Comparison of ENCODE assay signal across 17 cellular contexts in genomic region chr1:174284052-174284451, GRCh38.
DNase-seq lines count a peak whose midpoint lies in the region; ATAC-seq and TF ChIP-seq lines count a peak whose summit lies in the region.
"Had no signal": no experiment of that assay in that cellular context is flagged by ENCODE, and none has a peak within 500 bp of the region (broad histone marks: within the 10 kb centered on the region; RNA-seq: fewer than 3 reads in every experiment).

No MANE protein-coding gene starts in this region.

- POLR2A ChIA-PET in activated CD8-positive, alpha-beta T cell treated with anti-CD3 and anti-CD28 coated beads for 36 hours (lab: Charles Lee) = no interaction called here
- POLR2A ChIA-PET in activated CD8-positive, alpha-beta T cell treated with anti-CD3 and anti-CD28 coated beads, Interleukin-2, amount 10 ng/mL, durations not matched to agents 7 days and 5 days (lab: Charles Lee) = no interaction called here

- no peak overlapping the region for H3K27ac Mint-ChIP-seq in activated CD8-positive, alpha-beta T cell treated with anti-CD3 and anti-CD28 coated beads for 36 hours
- H3K27ac Mint-ChIP-seq in activated CD8-positive, alpha-beta T cell treated with anti-CD3 and anti-CD28 coated beads, Interleukin-2, amount 10 ng/mL, durations not matched to agents 7 days and 5 days = no peak overlapping the region
- peak overlapping the region in 1 of 2 donors; percentile 12 for H3K27ac Mint-ChIP-seq in activated naive CD4-positive, alpha-beta T cell treated with anti-CD3 and anti-CD28 coated beads, Interleukin-2, amount 50 U/mL, for 72 hours
- no peak overlapping the region for H3K27ac Mint-ChIP-seq in activated naive CD4-positive, alpha-beta T cell treated with anti-CD3 and anti-CD28 coated beads, Interleukin-2, amount 10 ng/mL, durations not matched to agents 7 days and 5 days
- H3K27ac Mint-ChIP-seq in memory B cell = peak overlapping the region; percentile 43
- H3K27ac Mint-ChIP-seq in stimulated activated naive CD8-positive, alpha-beta T cell treated with anti-CD3 and anti-CD28 coated beads, Interleukin-15, amount 100 ng/mL, for 72 hours = no peak overlapping the region
- H3K27ac Mint-ChIP-seq: GM23338 had no signal

- in situ Hi-C loops in transverse colon (cut with MboI; ENCODE audit: low pct_ligation_motif_present in 1 of 4, low pct_unique_long_range_greater_than_20kb in 1 of 4, low sequenced_read_pairs in 3 of 4) = no loop called here

- peak; percentile 45 for ATAC-seq in activated CD8-positive, alpha-beta T cell treated with anti-CD3 and anti-CD28 coated beads for 36 hours
- ATAC-seq in activated CD8-positive, alpha-beta T cell treated with anti-CD3 and anti-CD28 coated beads, Interleukin-2, amount 10 ng/mL, durations not matched to agents 7 days and 5 days = no peak
- peak; percentile 39 to 89 for ATAC-seq in activated naive CD4-positive, alpha-beta T cell treated with anti-CD3 and anti-CD28 coated beads, Interleukin-2, amount 50 U/mL, for 72 hours
- ATAC-seq in memory B cell (ENCODE audit: low read depth) = no peak
- peak; percentile 53 for ATAC-seq in stimulated activated naive CD8-positive, alpha-beta T cell treated with anti-CD3 and anti-CD28 coated beads, Interleukin-15, amount 100 ng/mL, for 72 hours
- ATAC-seq in psoas muscle = no peak
- ATAC-seq: GM23338 had no signal

- H3K36me3 Mint-ChIP-seq in activated CD8-positive, alpha-beta T cell treated with anti-CD3 and anti-CD28 coated beads for 36 hours (ENCODE audit: low read depth) = peaks cover 67% of the 10 kb centered on the region
- peaks cover 50% of the 10 kb centered on the region for H3K36me3 Mint-ChIP-seq in activated CD8-positive, alpha-beta T cell treated with anti-CD3 and anti-CD28 coated beads, Interleukin-2, amount 10 ng/mL, durations not matched to agents 7 days and 5 days (ENCODE audit: low read depth)
- peaks cover 52 to 56% of the 10 kb centered on the region in 2 donors for H3K36me3 Mint-ChIP-seq in activated naive CD4-positive, alpha-beta T cell treated with anti-CD3 and anti-CD28 coated beads, Interleukin-2, amount 50 U/mL, for 72 hours
- H3K36me3 Mint-ChIP-seq in activated naive CD4-positive, alpha-beta T cell treated with anti-CD3 and anti-CD28 coated beads, Interleukin-2, amount 10 ng/mL, durations not matched to agents 7 days and 5 days = peaks cover 46% of the 10 kb centered on the region
- peaks cover 74% of the 10 kb centered on the region for H3K36me3 Mint-ChIP-seq in memory B cell

- TF ChIP-seq CTCF in activated CD8-positive, alpha-beta T cell treated with anti-CD3 and anti-CD28 coated beads for 36 hours (IDR thresholded peaks at IDR 0.05) = no peak
- TF ChIP-seq CTCF in transverse colon (IDR thresholded peaks at IDR 0.05) (no peak), psoas muscle (IDR thresholded peaks at IDR 0.05) (no peak)

- TF ChIP-seq POLR2A in transverse colon (IDR thresholded peaks at IDR 0.05) = no peak

- CTCF ChIA-PET in activated CD8-positive, alpha-beta T cell treated with anti-CD3 and anti-CD28 coated beads for 36 hours (lab: Charles Lee) = interaction anchor here (1.2 kb wide), 1 partner anchor 22 kb away, joined by 6 read pairs; no protein-coding TSS in a partner anchor
- CTCF ChIA-PET in activated CD8-positive, alpha-beta T cell treated with anti-CD3 and anti-CD28 coated beads, Interleukin-2, amount 10 ng/mL, durations not matched to agents 7 days and 5 days (lab: Charles Lee) = interaction anchor here (1.4 kb wide), 1 partner anchor 22 kb away, joined by 7 read pairs; no protein-coding TSS in a partner anchor
- CTCF ChIA-PET in activated naive CD4-positive, alpha-beta T cell treated with anti-CD3 and anti-CD28 coated beads, Interleukin-2, amount 10 ng/mL, durations not matched to agents 7 days and 5 days (lab: Charles Lee) = interaction anchor here (1.1 kb wide), 1 partner anchor 21 kb away, joined by 3 read pairs; no protein-coding TSS in a partner anchor

- 89 to 97% methylated on average over 2 of the region's 2 CpGs for WGBS in transverse colon (ENCODE audit: low coverage in 1 of 2), 2 donors
- 95 to 100% (median 97%) methylated on average over 2 of the region's 2 CpGs for WGBS in psoas muscle, 3 donors

- no peak overlapping the region for H3K4me3 Mint-ChIP-seq in activated CD8-positive, alpha-beta T cell treated with anti-CD3 and anti-CD28 coated beads for 36 hours
- H3K4me3 Mint-ChIP-seq in activated CD8-positive, alpha-beta T cell treated with anti-CD3 and anti-CD28 coated beads, Interleukin-2, amount 10 ng/mL, durations not matched to agents 7 days and 5 days = no peak overlapping the region
- H3K4me3 Mint-ChIP-seq in activated naive CD4-positive, alpha-beta T cell treated with anti-CD3 and anti-CD28 coated beads, Interleukin-2, amount 10 ng/mL, durations not matched to agents 7 days and 5 days = no peak overlapping the region
- H3K4me3 Mint-ChIP-seq in memory B cell = no peak overlapping the region
- no peak overlapping the region for H3K4me3 Mint-ChIP-seq in stimulated activated naive CD8-positive, alpha-beta T cell treated with anti-CD3 and anti-CD28 coated beads, Interleukin-15, amount 100 ng/mL, for 72 hours
- H3K4me3 Mint-ChIP-seq: CD4-positive, CD25-positive, alpha-beta regulatory T cell; CD8-positive, alpha-beta memory T cell; GM23338 had no signal

- H3K36me3 ChIP-seq in transverse colon = peaks cover 0 to 17% (median 4%) of the 10 kb centered on the region in 4 donors
- peaks cover 4 to 12% of the 10 kb centered on the region in 2 donors for H3K36me3 ChIP-seq in psoas muscle (ENCODE audit: insufficient read depth in 1 of 2, low read depth in 1 of 2)
- H3K36me3 ChIP-seq: BE2C had no signal

- H3K9me3 ChIP-seq in transverse colon = peaks cover 0 to 3% of the 10 kb centered on the region in 2 donors
- no peaks in the 10 kb centered on the region for H3K9me3 ChIP-seq in psoas muscle
- H3K9me3 ChIP-seq: BE2C had no signal

- H3K4me3 ChIP-seq in transverse colon (no peak overlapping the region), psoas muscle (no peak overlapping the region)
- H3K4me3 ChIP-seq: GM23338 had no signal

- no peaks in the 10 kb centered on the region for H3K27me3 Mint-ChIP-seq in activated CD8-positive, alpha-beta T cell treated with anti-CD3 and anti-CD28 coated beads for 36 hours
- H3K27me3 Mint-ChIP-seq in activated CD8-positive, alpha-beta T cell treated with anti-CD3 and anti-CD28 coated beads, Interleukin-2, amount 10 ng/mL, durations not matched to agents 7 days and 5 days (ENCODE audit: low read depth) = no peaks in the 10 kb centered on the region
- no peaks in the 10 kb centered on the region for H3K27me3 Mint-ChIP-seq in activated naive CD4-positive, alpha-beta T cell treated with anti-CD3 and anti-CD28 coated beads, Interleukin-2, amount 10 ng/mL, durations not matched to agents 7 days and 5 days
- H3K27me3 Mint-ChIP-seq in memory B cell = no peaks in the 10 kb centered on the region
- H3K27me3 Mint-ChIP-seq in stimulated activated naive CD8-positive, alpha-beta T cell treated with anti-CD3 and anti-CD28 coated beads, Interleukin-15, amount 100 ng/mL, for 72 hours = no peaks in the 10 kb centered on the region
- H3K27me3 Mint-ChIP-seq: CD4-positive, CD25-positive, alpha-beta regulatory T cell; CD8-positive, alpha-beta memory T cell had no signal

- H3K9me3 Mint-ChIP-seq in activated CD8-positive, alpha-beta T cell treated with anti-CD3 and anti-CD28 coated beads for 36 hours = peaks cover 6% of the 10 kb centered on the region
- peaks cover 16% of the 10 kb centered on the region for H3K9me3 Mint-ChIP-seq in activated CD8-positive, alpha-beta T cell treated with anti-CD3 and anti-CD28 coated beads, Interleukin-2, amount 10 ng/mL, durations not matched to agents 7 days and 5 days (ENCODE audit: insufficient read depth)
- H3K9me3 Mint-ChIP-seq in activated naive CD4-positive, alpha-beta T cell treated with anti-CD3 and anti-CD28 coated beads, Interleukin-2, amount 50 U/mL, for 72 hours = peaks cover 0 to 5% of the 10 kb centered on the region in 2 donors
- peaks cover 6% of the 10 kb centered on the region for H3K9me3 Mint-ChIP-seq in activated naive CD4-positive, alpha-beta T cell treated with anti-CD3 and anti-CD28 coated beads, Interleukin-2, amount 10 ng/mL, durations not matched to agents 7 days and 5 days
- H3K9me3 Mint-ChIP-seq in memory B cell = peaks cover 10% of the 10 kb centered on the region
- H3K9me3 Mint-ChIP-seq in stimulated activated naive CD8-positive, alpha-beta T cell treated with anti-CD3 and anti-CD28 coated beads, Interleukin-15, amount 100 ng/mL, for 72 hours = peaks cover 13 to 27% of the 10 kb centered on the region in 2 donors
- H3K9me3 Mint-ChIP-seq: GM23338 had no signal

- H3K27me3 ChIP-seq in transverse colon = no peaks in the 10 kb centered on the region
- no peaks in the 10 kb centered on the region for H3K27me3 ChIP-seq in psoas muscle (ENCODE audit: insufficient read depth in 3 of 3, low read length in 2 of 3)
- H3K27me3 ChIP-seq: BE2C had no signal

- H3K27ac ChIP-seq in transverse colon (no peak overlapping the region), psoas muscle (no peak overlapping the region)

- H3K4me1 Mint-ChIP-seq in activated CD8-positive, alpha-beta T cell treated with anti-CD3 and anti-CD28 coated beads for 36 hours (ENCODE audit: low read depth) = peaks cover 8% of the 10 kb centered on the region
- H3K4me1 Mint-ChIP-seq in activated CD8-positive, alpha-beta T cell treated with anti-CD3 and anti-CD28 coated beads, Interleukin-2, amount 10 ng/mL, durations not matched to agents 7 days and 5 days (ENCODE audit: low read depth) = no peaks in the 10 kb centered on the region
- no peaks in the 10 kb centered on the region for H3K4me1 Mint-ChIP-seq in activated naive CD4-positive, alpha-beta T cell treated with anti-CD3 and anti-CD28 coated beads, Interleukin-2, amount 10 ng/mL, durations not matched to agents 7 days and 5 days
- H3K4me1 Mint-ChIP-seq in memory B cell = peaks cover 2% of the 10 kb centered on the region
- H3K4me1 Mint-ChIP-seq in stimulated activated naive CD8-positive, alpha-beta T cell treated with anti-CD3 and anti-CD28 coated beads, Interleukin-15, amount 100 ng/mL, for 72 hours = peaks cover 7% of the 10 kb centered on the region
- H3K4me1 Mint-ChIP-seq: GM23338 had no signal

- H3K4me1 ChIP-seq in transverse colon = no peaks in the 10 kb centered on the region
- H3K4me1 ChIP-seq in psoas muscle = no peaks in the 10 kb centered on the region
- H3K4me1 ChIP-seq: BE2C had no signal

- intact Hi-C loops in activated CD8-positive, alpha-beta T cell treated with anti-CD3 and anti-CD28 coated beads for 36 hours (cut with micrococcal nuclease) = no loop called here
- intact Hi-C loops in transverse colon (cut with DNase I; ENCODE audit: low total_unique reads) (no loop called here), psoas muscle (cut with DNase I) (no loop called here)

- DNase-seq in activated CD8-positive, alpha-beta T cell treated with anti-CD3 and anti-CD28 coated beads for 36 hours = peak; percentile 10
- DNase-seq in activated CD8-positive, alpha-beta T cell treated with anti-CD3 and anti-CD28 coated beads, Interleukin-2, amount 10 ng/mL, durations not matched to agents 7 days and 5 days = no peak
- no peak for DNase-seq in activated naive CD4-positive, alpha-beta T cell treated with anti-CD3 and anti-CD28 coated beads, Interleukin-2, amount 50 U/mL, for 72 hours (ENCODE audit: low spot score in 2 of 2)
- DNase-seq in activated naive CD4-positive, alpha-beta T cell treated with anti-CD3 and anti-CD28 coated beads, Interleukin-2, amount 10 ng/mL, durations not matched to agents 7 days and 5 days = no peak
- no peak for DNase-seq in memory B cell (ENCODE audit: low spot score in 2 of 2)
- no peak for DNase-seq in stimulated activated naive CD8-positive, alpha-beta T cell treated with anti-CD3 and anti-CD28 coated beads, Interleukin-15, amount 100 ng/mL, for 72 hours
- DNase-seq in transverse colon = no peak
- no peak for DNase-seq in psoas muscle
- DNase-seq: ACHN; BE2C; C1 segment of cervical spinal cord; CD4-positive, CD25-positive, alpha-beta regulatory T cell; CD8-positive, alpha-beta memory T cell; COR-L47; DMS 273 treated with DMSO at 0.1 percent for 48 hours; HCEC 1CT had no signal

- no peak for TF ChIP-seq EP300 in transverse colon (IDR thresholded peaks at IDR 0.05; ENCODE audit: low read depth)

Comparison
In these comparisons a context has a peak if more than half of its experiments do, and no peak if none do; other contexts are left out.
1. ATAC-seq: peak in activated CD8-positive, alpha-beta T cell treated with anti-CD3 and anti-CD28 coated beads for 36 hours (single experiment), activated naive CD4-positive, alpha-beta T cell treated with anti-CD3 and anti-CD28 coated beads, Interleukin-2, amount 50 U/mL, for 72 hours (2 of 2) and stimulated activated naive CD8-positive, alpha-beta T cell treated with anti-CD3 and anti-CD28 coated beads, Interleukin-15, amount 100 ng/mL, for 72 hours (single experiment); none in activated CD8-positive, alpha-beta T cell treated with anti-CD3 and anti-CD28 coated beads, Interleukin-2, amount 10 ng/mL, durations not matched to agents 7 days and 5 days (single experiment), memory B cell (single experiment) and psoas muscle (0 of 4).